ENCODE assay signal across 10 cellular contexts in genomic region chr4:5919044-5919443, GRCh38. TPM values are rescaled to one million over a fixed set of nuclear protein-coding genes. Genes with fewer than 3 reads are reported as not detected.
"Had no signal": no experiment of that assay in that cellular context is flagged by ENCODE, and none has a peak within 500 bp of the region (broad histone marks: within the 10 kb centered on the region; RNA-seq: fewer than 3 reads in every experiment).

No MANE protein-coding gene starts in this region.

- DNase-seq: H7, HFFc6, IMR-90, KG1 had no signal

- H3K4me3 ChIP-seq: GM23338, HAP-1, K562 had no signal

- H3K9me3 ChIP-seq: HAP-1 had no signal

- H3K4me2 ChIP-seq: GM23338 had no signal

- ATAC-seq: HCT116, K562 had no signal

- H3K36me3 ChIP-seq: HAP-1 had no signal

- H3K4me1 ChIP-seq: HAP-1 had no signal

- FAIRE-seq: HTR-8/SVneo, K562 had no signal

- H2AFZ ChIP-seq: GM23338 had no signal

RNA-seq across cellular contexts. Expression of gene CRMP1, which starts 26.2 kb away (rescaled TPM):
- total RNA-seq: HFFc6, HT-29 had no signal
